ENCODE assay signal across 9 cellular contexts in genomic region chr11:27204527-27204926, GRCh38.
A peak's percentile ranks its signal among the peaks of the same experiment; 100 is the strongest.
DNase-seq lines count a peak whose midpoint lies in the region; ATAC-seq and TF ChIP-seq lines count a peak whose summit lies in the region.
"Had no signal": no experiment of that assay in that cellular context is flagged by ENCODE, and none has a peak within 500 bp of the region (broad histone marks: within the 10 kb centered on the region; RNA-seq: fewer than 3 reads in every experiment).

No MANE protein-coding gene starts in this region.

- no peaks in the 10 kb centered on the region for H3K9me3 Mint-ChIP-seq in endothelial cell (ENCODE audit: unreplicated experiment)

- peak; percentile 20 for DNase-seq in ACHN
- DNase-seq in endothelial cell (ENCODE audit: low spot score) = peak; percentile 40
- DNase-seq in RKO (ENCODE audit: low spot score) = no peak
- DNase-seq in mesenteric fat pad (ENCODE audit: low spot score) = no peak
- DNase-seq: retina had no signal

- H3K4me3 Mint-ChIP-seq in endothelial cell (ENCODE audit: unreplicated experiment) = no peak overlapping the region

- no peak overlapping the region for H3K27ac Mint-ChIP-seq in endothelial cell (ENCODE audit: unreplicated experiment)

- peaks cover 2% of the 10 kb centered on the region for H3K27me3 Mint-ChIP-seq in endothelial cell (ENCODE audit: unreplicated experiment)

- ATAC-seq in GM18867 (IDR thresholded peaks at IDR 0.05; ENCODE audit: unreplicated experiment) = peak; percentile 63
- no peak for ATAC-seq in esophagus mucosa
- no peak for ATAC-seq in GM18861 (IDR thresholded peaks at IDR 0.05; ENCODE audit: unreplicated experiment)

- peaks cover 7% of the 10 kb centered on the region for H3K4me1 Mint-ChIP-seq in endothelial cell (ENCODE audit: unreplicated experiment)

- in situ Hi-C loops in ACHN (cut with HindIII; ENCODE audit: low pct_ligation_motif_present, low pct_unique_long_range_greater_than_20kb, low sequenced_read_pairs) = no loop called here

- peaks cover 3% of the 10 kb centered on the region for H3K36me3 Mint-ChIP-seq in endothelial cell (ENCODE audit: low read depth, unreplicated experiment)

- peak; percentile 74; the same call in 1 of the 2 replicates for TF ChIP-seq CTCF in LNCAP (IDR thresholded peaks at IDR 0.05)
- no peak for TF ChIP-seq CTCF in endothelial cell (IDR thresholded peaks at IDR 0.05; ENCODE audit: unreplicated experiment)

Comparison
In these comparisons a context has a peak if more than half of its experiments do, and no peak if none do; other contexts are left out.
1. DNase-seq: peak in ACHN (single experiment) and endothelial cell (single experiment); none in RKO (single experiment) and mesenteric fat pad (single experiment).